In genomic region chr15:64841258-64842098, GRCh38 we compare ENCODE assay signal across 1 cellular context.
TF ChIP-seq lines count a peak whose summit lies in the region.

A gene with protein sequence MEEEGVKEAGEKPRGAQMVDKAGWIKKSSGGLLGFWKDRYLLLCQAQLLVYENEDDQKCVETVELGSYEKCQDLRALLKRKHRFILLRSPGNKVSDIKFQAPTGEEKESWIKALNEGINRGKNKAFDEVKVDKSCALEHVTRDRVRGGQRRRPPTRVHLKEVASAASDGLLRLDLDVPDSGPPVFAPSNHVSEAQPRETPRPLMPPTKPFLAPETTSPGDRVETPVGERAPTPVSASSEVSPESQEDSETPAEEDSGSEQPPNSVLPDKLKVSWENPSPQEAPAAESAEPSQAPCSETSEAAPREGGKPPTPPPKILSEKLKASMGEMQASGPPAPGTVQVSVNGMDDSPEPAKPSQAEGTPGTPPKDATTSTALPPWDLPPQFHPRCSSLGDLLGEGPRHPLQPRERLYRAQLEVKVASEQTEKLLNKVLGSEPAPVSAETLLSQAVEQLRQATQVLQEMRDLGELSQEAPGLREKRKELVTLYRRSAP (plus strand): TSS chr15:64841915. CDS start chr15:64842017, 102 bp downstream.

TF ChIP-seq in HEK293, 187 proteins besides CTCF, POLR2A, EP300 and RAD21 (continued from another document):
- TF ChIP-seq EGR2 (tag by site-specific recombination; IDR thresholded peaks at IDR 0.05; ENCODE audit: low read depth) (peak; percentile 79; the same call in 1 of the 2 replicates), ZNF426 (tag by site-specific recombination; IDR thresholded peaks at IDR 0.05) (no peak), ZNF626 (tag by site-specific recombination; IDR thresholded peaks at IDR 0.05) (no peak), ZNF558 (tag by site-specific recombination; IDR thresholded peaks at IDR 0.05) (no peak), ZBTB7A (tag by site-specific recombination; IDR thresholded peaks at IDR 0.05; ENCODE audit: low read depth) (no peak), ZNF175 (tag by site-specific recombination; IDR thresholded peaks at IDR 0.05) (no peak), TRIM28 (IDR thresholded peaks at IDR 0.05; ENCODE audit: borderline replicate concordance, low read length) (no peak), ZNF266 (tag by site-specific recombination; IDR thresholded peaks at IDR 0.05; ENCODE audit: low read depth) (no peak), GLI2 (tag by site-specific recombination; IDR thresholded peaks at IDR 0.05; ENCODE audit: borderline replicate concordance, low read depth) (no peak), ZNF324 (tag by site-specific recombination; IDR thresholded peaks at IDR 0.05) (no peak), ZBTB8A (tag by site-specific recombination; IDR thresholded peaks at IDR 0.05) (peak; percentile 74), ZIC2 (tag by site-specific recombination; IDR thresholded peaks at IDR 0.05) (no peak), ZNF26 (tag by site-specific recombination; IDR thresholded peaks at IDR 0.05) (no peak), ZNF132 (tag by site-specific recombination; IDR thresholded peaks at IDR 0.05; ENCODE audit: borderline replicate concordance) (no peak), ZNF791 (tag by site-specific recombination; IDR thresholded peaks at IDR 0.05) (no peak), ZNF311 (tag by site-specific recombination; IDR thresholded peaks at IDR 0.05; ENCODE audit: borderline replicate concordance) (no peak), ZNF133 (tag by site-specific recombination; IDR thresholded peaks at IDR 0.05) (no peak), SALL2 (tag by site-specific recombination; IDR thresholded peaks at IDR 0.05; ENCODE audit: borderline replicate concordance) (no peak), ZNF223 (tag by site-specific recombination; IDR thresholded peaks at IDR 0.05) (no peak), ZNF514 (tag by site-specific recombination; IDR thresholded peaks at IDR 0.05) (no peak), GLIS1 (tag by site-specific recombination; IDR thresholded peaks at IDR 0.05) (peak; percentile 21; the same call in 1 of the 2 replicates), ZNF837 (tag by site-specific recombination; IDR thresholded peaks at IDR 0.05) (no peak), FEZF1 (tag by site-specific recombination; IDR thresholded peaks at IDR 0.05) (no peak), ZNF843 (tag by site-specific recombination; IDR thresholded peaks at IDR 0.05) (no peak), ZNF792 (tag by site-specific recombination; IDR thresholded peaks at IDR 0.05) (no peak), ZNF121 (tag by site-specific recombination; IDR thresholded peaks at IDR 0.05) (no peak), ZNF777 (tag by site-specific recombination; IDR thresholded peaks at IDR 0.05; ENCODE audit: borderline replicate concordance) (no peak)
- TF ChIP-seq, protein P1, sequence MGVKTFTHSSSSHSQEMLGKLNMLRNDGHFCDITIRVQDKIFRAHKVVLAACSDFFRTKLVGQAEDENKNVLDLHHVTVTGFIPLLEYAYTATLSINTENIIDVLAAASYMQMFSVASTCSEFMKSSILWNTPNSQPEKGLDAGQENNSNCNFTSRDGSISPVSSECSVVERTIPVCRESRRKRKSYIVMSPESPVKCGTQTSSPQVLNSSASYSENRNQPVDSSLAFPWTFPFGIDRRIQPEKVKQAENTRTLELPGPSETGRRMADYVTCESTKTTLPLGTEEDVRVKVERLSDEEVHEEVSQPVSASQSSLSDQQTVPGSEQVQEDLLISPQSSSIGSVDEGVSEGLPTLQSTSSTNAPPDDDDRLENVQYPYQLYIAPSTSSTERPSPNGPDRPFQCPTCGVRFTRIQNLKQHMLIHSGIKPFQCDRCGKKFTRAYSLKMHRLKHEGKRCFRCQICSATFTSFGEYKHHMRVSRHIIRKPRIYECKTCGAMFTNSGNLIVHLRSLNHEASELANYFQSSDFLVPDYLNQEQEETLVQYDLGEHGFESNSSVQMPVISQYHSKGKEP (tag by site-specific recombination; IDR thresholded peaks at IDR 0.05) = no peak
- TF ChIP-seq, protein P2, sequence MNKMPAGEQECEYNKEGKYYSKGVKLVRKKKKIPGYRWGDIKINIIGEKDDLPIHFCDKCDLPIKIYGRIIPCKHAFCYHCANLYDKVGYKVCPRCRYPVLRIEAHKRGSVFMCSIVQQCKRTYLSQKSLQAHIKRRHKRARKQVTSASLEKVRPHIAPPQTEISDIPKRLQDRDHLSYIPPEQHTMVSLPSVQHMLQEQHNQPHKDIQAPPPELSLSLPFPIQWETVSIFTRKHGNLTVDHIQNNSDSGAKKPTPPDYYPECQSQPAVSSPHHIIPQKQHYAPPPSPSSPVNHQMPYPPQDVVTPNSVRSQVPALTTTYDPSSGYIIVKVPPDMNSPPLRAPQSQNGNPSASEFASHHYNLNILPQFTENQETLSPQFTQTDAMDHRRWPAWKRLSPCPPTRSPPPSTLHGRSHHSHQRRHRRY (tag by site-specific recombination; IDR thresholded peaks at IDR 0.05) = no peak
- TF ChIP-seq, protein P3, sequence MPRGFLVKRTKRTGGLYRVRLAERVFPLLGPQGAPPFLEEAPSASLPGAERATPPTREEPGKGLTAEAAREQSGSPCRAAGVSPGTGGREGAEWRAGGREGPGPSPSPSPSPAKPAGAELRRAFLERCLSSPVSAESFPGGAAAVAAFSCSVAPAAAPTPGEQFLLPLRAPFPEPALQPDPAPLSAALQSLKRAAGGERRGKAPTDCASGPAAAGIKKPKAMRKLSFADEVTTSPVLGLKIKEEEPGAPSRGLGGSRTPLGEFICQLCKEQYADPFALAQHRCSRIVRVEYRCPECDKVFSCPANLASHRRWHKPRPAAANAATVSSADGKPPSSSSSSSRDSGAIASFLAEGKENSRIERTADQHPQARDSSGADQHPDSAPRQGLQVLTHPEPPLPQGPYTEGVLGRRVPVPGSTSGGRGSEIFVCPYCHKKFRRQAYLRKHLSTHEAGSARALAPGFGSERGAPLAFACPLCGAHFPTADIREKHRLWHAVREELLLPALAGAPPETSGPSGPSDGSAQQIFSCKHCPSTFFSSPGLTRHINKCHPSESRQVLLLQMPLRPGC (tag by site-specific recombination; IDR thresholded peaks at IDR 0.05) = no peak
- TF ChIP-seq, protein P4, sequence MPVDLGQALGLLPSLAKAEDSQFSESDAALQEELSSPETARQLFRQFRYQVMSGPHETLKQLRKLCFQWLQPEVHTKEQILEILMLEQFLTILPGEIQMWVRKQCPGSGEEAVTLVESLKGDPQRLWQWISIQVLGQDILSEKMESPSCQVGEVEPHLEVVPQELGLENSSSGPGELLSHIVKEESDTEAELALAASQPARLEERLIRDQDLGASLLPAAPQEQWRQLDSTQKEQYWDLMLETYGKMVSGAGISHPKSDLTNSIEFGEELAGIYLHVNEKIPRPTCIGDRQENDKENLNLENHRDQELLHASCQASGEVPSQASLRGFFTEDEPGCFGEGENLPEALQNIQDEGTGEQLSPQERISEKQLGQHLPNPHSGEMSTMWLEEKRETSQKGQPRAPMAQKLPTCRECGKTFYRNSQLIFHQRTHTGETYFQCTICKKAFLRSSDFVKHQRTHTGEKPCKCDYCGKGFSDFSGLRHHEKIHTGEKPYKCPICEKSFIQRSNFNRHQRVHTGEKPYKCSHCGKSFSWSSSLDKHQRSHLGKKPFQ (tag by site-specific recombination; IDR thresholded peaks at IDR 0.05) = no peak
- TF ChIP-seq, protein P5, sequence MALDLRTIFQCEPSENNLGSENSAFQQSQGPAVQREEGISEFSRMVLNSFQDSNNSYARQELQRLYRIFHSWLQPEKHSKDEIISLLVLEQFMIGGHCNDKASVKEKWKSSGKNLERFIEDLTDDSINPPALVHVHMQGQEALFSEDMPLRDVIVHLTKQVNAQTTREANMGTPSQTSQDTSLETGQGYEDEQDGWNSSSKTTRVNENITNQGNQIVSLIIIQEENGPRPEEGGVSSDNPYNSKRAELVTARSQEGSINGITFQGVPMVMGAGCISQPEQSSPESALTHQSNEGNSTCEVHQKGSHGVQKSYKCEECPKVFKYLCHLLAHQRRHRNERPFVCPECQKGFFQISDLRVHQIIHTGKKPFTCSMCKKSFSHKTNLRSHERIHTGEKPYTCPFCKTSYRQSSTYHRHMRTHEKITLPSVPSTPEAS (tag by site-specific recombination; IDR thresholded peaks at IDR 0.05) = no peak
- TF ChIP-seq, protein P6, sequence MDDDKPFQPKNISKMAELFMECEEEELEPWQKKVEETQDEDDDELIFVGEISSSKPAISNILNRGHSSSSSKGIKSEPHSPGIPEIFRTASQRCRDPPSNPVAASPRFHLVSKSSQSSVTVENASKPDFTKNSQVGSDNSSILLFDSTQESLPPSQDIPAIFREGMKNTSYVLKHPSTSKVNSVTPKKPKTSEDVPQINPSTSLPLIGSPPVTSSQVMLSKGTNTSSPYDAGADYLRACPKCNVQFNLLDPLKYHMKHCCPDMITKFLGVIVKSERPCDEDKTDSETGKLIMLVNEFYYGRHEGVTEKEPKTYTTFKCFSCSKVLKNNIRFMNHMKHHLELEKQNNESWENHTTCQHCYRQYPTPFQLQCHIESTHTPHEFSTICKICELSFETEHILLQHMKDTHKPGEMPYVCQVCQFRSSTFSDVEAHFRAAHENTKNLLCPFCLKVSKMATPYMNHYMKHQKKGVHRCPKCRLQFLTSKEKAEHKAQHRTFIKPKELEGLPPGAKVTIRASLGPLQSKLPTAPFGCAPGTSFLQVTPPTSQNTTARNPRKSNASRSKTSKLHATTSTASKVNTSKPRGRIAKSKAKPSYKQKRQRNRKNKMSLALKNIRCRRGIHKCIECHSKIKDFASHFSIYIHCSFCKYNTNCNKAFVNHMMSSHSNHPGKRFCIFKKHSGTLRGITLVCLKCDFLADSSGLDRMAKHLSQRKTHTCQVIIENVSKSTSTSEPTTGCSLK (tag by site-specific recombination; IDR thresholded peaks at IDR 0.05) = no peak
